Comparison of ENCODE assay signal across 10 cellular contexts in the genomic region with DNA sequence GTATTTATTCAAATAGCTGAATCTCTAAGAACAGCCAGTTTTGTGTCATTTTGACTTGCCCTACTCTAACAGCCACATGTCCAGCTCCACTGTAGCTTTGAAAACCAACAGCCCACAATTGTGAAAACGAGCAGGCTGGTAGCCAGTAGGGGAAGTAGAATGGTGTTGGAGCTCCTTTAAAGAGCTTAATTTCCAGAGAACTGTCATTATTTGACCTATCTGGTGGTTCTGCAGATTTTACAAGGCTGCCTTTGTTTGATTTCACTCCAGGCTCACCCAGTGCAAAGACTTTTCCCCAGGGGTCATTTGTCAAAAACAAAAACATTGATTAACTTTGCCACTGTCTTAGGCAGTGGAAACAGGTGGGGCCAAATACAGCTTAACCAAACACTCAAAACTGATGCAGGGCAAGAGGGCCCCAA. TPM values are rescaled to one million over a fixed set of nuclear protein-coding genes. Genes with fewer than 3 reads are reported as not detected.
DNase-seq lines count a peak whose midpoint lies in the region; ATAC-seq, FAIRE-seq and TF ChIP-seq lines count a peak whose summit lies in the region.
"Had no signal": no experiment of that assay in that cellular context is flagged by ENCODE, and none has a peak within 500 bp of the region (broad histone marks: within the 10 kb centered on the region; RNA-seq: fewer than 3 reads in every experiment).

No MANE protein-coding gene starts in this region.

- H3K27me3 Mint-ChIP-seq in progenitor cell of endocrine pancreas, result no peaks in the 10 kb centered on the region

- H3K79me2 ChIP-seq in fibroblast of lung (ENCODE audit: control insufficient read depth, insufficient read depth, low read length), result peaks cover 12% of the 10 kb centered on the region

- H3K4me3 ChIP-seq in GM12865 (ENCODE audit: low read depth, low read length) (no peak overlapping the region), fibroblast of lung (replicated peaks in 1 of 4; ENCODE audit: control extremely low read depth in 1 of 4, insufficient read depth in 1 of 4, low read depth in 3 of 4, low read length in 4 of 4) (no peak overlapping the region)

- H3K4me2 ChIP-seq in fibroblast of lung (ENCODE audit: extremely low read depth, insufficient read depth, low read length), result no peak overlapping the region

- peaks cover 29% of the 10 kb centered on the region for H3K4me1 Mint-ChIP-seq in progenitor cell of endocrine pancreas (ENCODE audit: low read depth)

- peaks cover 4% of the 10 kb centered on the region for H3K36me3 Mint-ChIP-seq in progenitor cell of endocrine pancreas (ENCODE audit: insufficient read depth)

- H3K36me3 ChIP-seq in fibroblast of lung (ENCODE audit: control insufficient read depth, insufficient read depth, low read length), result no peaks in the 10 kb centered on the region

- no peak overlapping the region for H3K4me3 Mint-ChIP-seq in progenitor cell of endocrine pancreas (ENCODE audit: low read depth)

- DNase-seq in GM12865 (ENCODE audit: low read depth), result peak; percentile 13
- DNase-seq in MV-4-11 (lab: John Stamatoyannopoulos, UW), result peak; percentile 59
- peak in 1 of 2 donors; percentile 15 for DNase-seq in fibroblast of lung (ENCODE audit: low read depth in 2 of 2)
- no peak for DNase-seq in progenitor cell of endocrine pancreas (ENCODE audit: low spot score, unreplicated experiment)
- no peak for DNase-seq in urothelium cell line (ENCODE audit: low spot score)
- DNase-seq in RCC 7860 (ENCODE audit: low spot score), result no peak
- no peak for DNase-seq in activated T-cell treated with anti-CD3 and anti-CD28 coated beads, Interleukin-2, amount 50 U/mL, for 48 hours

- H3K27me3 ChIP-seq in fibroblast of lung (ENCODE audit: control insufficient read depth, insufficient read depth, low read length), result no peaks in the 10 kb centered on the region

- peak overlapping the region; percentile 93 for H3K27ac Mint-ChIP-seq in progenitor cell of endocrine pancreas

- TF ChIP-seq CTCF in GM12865 (IDR thresholded peaks at IDR 0.05; ENCODE audit: insufficient read depth, low read depth, low read length, missing control alignments), result no peak
- TF ChIP-seq CTCF in fibroblast of lung (conservative IDR thresholded peaks at IDR 0.05 in 1 of 2, IDR thresholded peaks at IDR 0.05 in 1 of 2; ENCODE audit: low read depth in 1 of 2, low read length in 2 of 2), result no peak
- no peak for TF ChIP-seq CTCF in progenitor cell of endocrine pancreas (IDR thresholded peaks at IDR 0.05; ENCODE audit: unreplicated experiment)

- peaks cover 10% of the 10 kb centered on the region for H3K4me1 ChIP-seq in fibroblast of lung (ENCODE audit: control insufficient read depth, extremely low read depth, insufficient read depth, low read length)

- peaks cover 2% of the 10 kb centered on the region for H4K20me1 ChIP-seq in fibroblast of lung (ENCODE audit: control insufficient read depth, extremely low read depth, insufficient read depth, low read length)

- no peak for ATAC-seq in HG02981 (IDR thresholded peaks at IDR 0.05; ENCODE audit: unreplicated experiment)

- no peaks in the 10 kb centered on the region for H3K9me3 ChIP-seq in fibroblast of lung (ENCODE audit: control insufficient read depth, insufficient read depth, low read depth, low read length)

- FAIRE-seq in urothelium cell line (lab: Jason Lieb, UNC) (no peak), RCC 7860 (lab: Jason Lieb, UNC) (no peak)
- FAIRE-seq: HTR-8/SVneo, islet of Langerhans had no signal

- H3K9me3 Mint-ChIP-seq in progenitor cell of endocrine pancreas (ENCODE audit: low read depth), result peaks cover 17% of the 10 kb centered on the region

- no peak overlapping the region for H3K9ac ChIP-seq in fibroblast of lung (ENCODE audit: insufficient read depth, low read length)

- no peak overlapping the region for H2AFZ ChIP-seq in fibroblast of lung (ENCODE audit: low read length)

- peak overlapping the region; percentile 32 for H3K27ac ChIP-seq in fibroblast of lung (ENCODE audit: insufficient read depth, low read length)

RNA-seq across cellular contexts. Expression of a gene that starts 3.2 kb away (rescaled TPM):
- 74.5 and 82.7 TPM in 2 replicates for total RNA-seq in fibroblast of lung
- 78.4 and 107 TPM in 2 replicates for polyA plus RNA-seq in fibroblast of lung
- polyA plus RNA-seq in fibroblast of lung (2012), result 50.3 and 64.0 TPM in 2 replicates
- 28.8 and 31.7 TPM in 2 replicates for polyA minus RNA-seq in fibroblast of lung (ENCODE audit: low replicate concordance)
- 62.0 and 63.4 TPM in 2 replicates for total RNA-seq in progenitor cell of endocrine pancreas

Comparison
In these comparisons a context has a peak if more than half of its experiments do, and no peak if none do; other contexts are left out.
1. DNase-seq: peak in GM12865 (single experiment) and MV-4-11 (single experiment); none in progenitor cell of endocrine pancreas (single experiment), urothelium cell line (single experiment), RCC 7860 (single experiment) and activated T-cell treated with anti-CD3 and anti-CD28 coated beads, Interleukin-2, amount 50 U/mL, for 48 hours (0 of 2).